Comparison of ENCODE assay signal across 11 cellular contexts in genomic region chr2:37456479-37456878, GRCh38.
DNase-seq lines count a peak whose midpoint lies in the region; ATAC-seq, FAIRE-seq and TF ChIP-seq lines count a peak whose summit lies in the region.
"Had no signal": no experiment of that assay in that cellular context is flagged by ENCODE, and none has a peak within 500 bp of the region (broad histone marks: within the 10 kb centered on the region; RNA-seq: fewer than 3 reads in every experiment).

No MANE protein-coding gene starts in this region.

- ATAC-seq in natural killer cell, result peak; percentile 54 to 79 (median 59)
- ATAC-seq in GM21381 (IDR thresholded peaks at IDR 0.05; ENCODE audit: unreplicated experiment), result no peak

- H4K20me1 ChIP-seq in OCI-LY7 (ENCODE audit: insufficient read depth, low read length), result no peaks in the 10 kb centered on the region

- DNase-seq in GM12891 (ENCODE audit: insufficient read length, low spot score), result no peak
- DNase-seq in OCI-LY7 (ENCODE audit: low spot score), result peak; percentile 51
- peak; percentile 63 for DNase-seq in activated naive CD4-positive, alpha-beta T cell treated with anti-CD3 and anti-CD28 coated beads, Interleukin-2, amount 10 ng/mL, durations not matched to agents 7 days and 5 days
- DNase-seq in natural killer cell, result no peak
- no peak for DNase-seq in kidney tubule cell (ENCODE audit: low spot score)
- DNase-seq in mesenteric fat pad (ENCODE audit: low spot score), result no peak
- no peak for DNase-seq in Calu3
- DNase-seq: heart left ventricle, SW 1271 had no signal

- FAIRE-seq in GM12891 (lab: Jason Lieb, UNC), result peak; percentile 76

- TF ChIP-seq CTCF in OCI-LY7 (conservative IDR thresholded peaks at IDR 0.05; ENCODE audit: low read length) (no peak), natural killer cell (IDR thresholded peaks at IDR 0.05) (no peak), Calu3 (IDR thresholded peaks at IDR 0.05; ENCODE audit: unreplicated experiment) (no peak)

- no peak overlapping the region for H3K4me3 ChIP-seq in OCI-LY7 (ENCODE audit: low read depth, low read length, poor library complexity, severe bottlenecking)
- H3K4me3 ChIP-seq: heart left ventricle had no signal

- H3K9me3 ChIP-seq in OCI-LY7 (ENCODE audit: low read length), result no peaks in the 10 kb centered on the region
- H3K9me3 ChIP-seq: heart left ventricle had no signal

- CTCF ChIA-PET in OCI-LY7 (lab: Charles Lee; ENCODE audit: unreplicated experiment) (no interaction called here), Calu3 (lab: Charles Lee) (no interaction called here)
- CTCF ChIA-PET in activated naive CD4-positive, alpha-beta T cell treated with anti-CD3 and anti-CD28 coated beads, Interleukin-2, amount 10 ng/mL, durations not matched to agents 7 days and 5 days (lab: Charles Lee), result no interaction called here

- peaks cover 4% of the 10 kb centered on the region for H3K27me3 Mint-ChIP-seq in activated naive CD4-positive, alpha-beta T cell treated with anti-CD3 and anti-CD28 coated beads, Interleukin-2, amount 10 ng/mL, durations not matched to agents 7 days and 5 days
- H3K27me3 Mint-ChIP-seq in natural killer cell (ENCODE audit: low read depth in 2 of 2), result no peaks in the 10 kb centered on the region
- no peaks in the 10 kb centered on the region for H3K27me3 Mint-ChIP-seq in Calu3 (ENCODE audit: unreplicated experiment)

- no peak overlapping the region for H3K4me2 ChIP-seq in OCI-LY7 (ENCODE audit: low read length)

- H3K4me1 Mint-ChIP-seq in activated naive CD4-positive, alpha-beta T cell treated with anti-CD3 and anti-CD28 coated beads, Interleukin-2, amount 10 ng/mL, durations not matched to agents 7 days and 5 days, result peaks cover 38% of the 10 kb centered on the region
- H3K4me1 Mint-ChIP-seq in natural killer cell, result peaks cover 72 to 79% of the 10 kb centered on the region in 2 donors
- no peaks in the 10 kb centered on the region for H3K4me1 Mint-ChIP-seq in Calu3 (ENCODE audit: low read depth, unreplicated experiment)

- H3K4me3 Mint-ChIP-seq in activated naive CD4-positive, alpha-beta T cell treated with anti-CD3 and anti-CD28 coated beads, Interleukin-2, amount 10 ng/mL, durations not matched to agents 7 days and 5 days, result no peak overlapping the region
- H3K4me3 Mint-ChIP-seq in natural killer cell, result peak overlapping the region; percentile 53
- H3K4me3 Mint-ChIP-seq in Calu3 (ENCODE audit: low read depth, unreplicated experiment), result no peak overlapping the region
- H3K4me3 Mint-ChIP-seq: neural crest cell had no signal

- peaks cover 18% of the 10 kb centered on the region for H3K36me3 Mint-ChIP-seq in activated naive CD4-positive, alpha-beta T cell treated with anti-CD3 and anti-CD28 coated beads, Interleukin-2, amount 10 ng/mL, durations not matched to agents 7 days and 5 days
- H3K36me3 Mint-ChIP-seq in natural killer cell, result peaks cover 14% of the 10 kb centered on the region
- H3K36me3 Mint-ChIP-seq in Calu3 (ENCODE audit: insufficient read depth, unreplicated experiment), result no peaks in the 10 kb centered on the region

- no peaks in the 10 kb centered on the region for H3K79me2 ChIP-seq in OCI-LY7 (ENCODE audit: insufficient read depth, low read depth, low read length)

- H3K36me3 ChIP-seq in OCI-LY7 (ENCODE audit: insufficient read depth, low read length), result no peaks in the 10 kb centered on the region
- H3K36me3 ChIP-seq: heart left ventricle had no signal

- no peak overlapping the region for H3K27ac ChIP-seq in OCI-LY7 (ENCODE audit: low read depth, low read length, poor library complexity, severe bottlenecking)

- no peak for TF ChIP-seq POLR2A in GM12891 (IDR thresholded peaks at IDR 0.05; ENCODE audit: low read depth, low read length)

- peak overlapping the region; percentile 54 for H2AFZ ChIP-seq in OCI-LY7 (ENCODE audit: low read length)

- intact Hi-C loops in OCI-LY7 (cut with micrococcal nuclease; ENCODE audit: unreplicated experiment), result no loop called here
- intact Hi-C loops in natural killer cell (cut with micrococcal nuclease), result no loop called here
- intact Hi-C loops in Calu3 (cut with micrococcal nuclease; ENCODE audit: unreplicated experiment), result no loop called here

- H3K9me3 Mint-ChIP-seq in activated naive CD4-positive, alpha-beta T cell treated with anti-CD3 and anti-CD28 coated beads, Interleukin-2, amount 10 ng/mL, durations not matched to agents 7 days and 5 days, result peaks cover 18% of the 10 kb centered on the region
- peaks cover 3 to 5% of the 10 kb centered on the region in 2 donors for H3K9me3 Mint-ChIP-seq in natural killer cell
- H3K9me3 Mint-ChIP-seq in Calu3 (ENCODE audit: low read depth, unreplicated experiment), result no peaks in the 10 kb centered on the region
- H3K9me3 Mint-ChIP-seq: neural crest cell had no signal

- H3K9me2 ChIP-seq in OCI-LY7 (ENCODE audit: insufficient read depth, low read length), result no peaks in the 10 kb centered on the region

- BruUV-seq in OCI-LY7 (replicated peaks; lab: Mats Ljungman, UMichigan) (no TSS peak), Calu3 (replicated peaks; lab: Mats Ljungman, UMichigan) (no TSS peak)

- H3K27ac Mint-ChIP-seq in activated naive CD4-positive, alpha-beta T cell treated with anti-CD3 and anti-CD28 coated beads, Interleukin-2, amount 10 ng/mL, durations not matched to agents 7 days and 5 days, result peak overlapping the region; percentile 43
- H3K27ac Mint-ChIP-seq in natural killer cell (peak overlapping the region; percentile 82 to 90), Calu3 (ENCODE audit: unreplicated experiment) (no peak overlapping the region)

- peaks cover 6% of the 10 kb centered on the region for H3K4me1 ChIP-seq in OCI-LY7 (ENCODE audit: insufficient read depth, low read length, poor library complexity, severe bottlenecking)

- POLR2A ChIA-PET in OCI-LY7 (lab: Charles Lee), result interaction anchor here (0.6 kb wide), 1 partner anchor 22 kb away, joined by 3 read pairs; no protein-coding TSS in a partner anchor

TF ChIP-seq in GM12891, 5 proteins besides CTCF, POLR2A, EP300 and RAD21:
- TF ChIP-seq POLR2AphosphoS5 (IDR thresholded peaks at IDR 0.05; ENCODE audit: low read depth, low read length) (no peak), PAX5 (IDR thresholded peaks at IDR 0.05; ENCODE audit: insufficient read depth, low read length, severe bottlenecking) (no peak), TAF1 (IDR thresholded peaks at IDR 0.05; ENCODE audit: low read depth, low read length) (no peak), POU2F2 (IDR thresholded peaks at IDR 0.05; ENCODE audit: low read depth, low read length) (no peak), SPI1 (IDR thresholded peaks at IDR 0.05; ENCODE audit: low read depth, low read length) (no peak)

Comparison
In these comparisons a context has a peak if more than half of its experiments do, and no peak if none do; other contexts are left out.
1. DNase-seq: peak in OCI-LY7 (single experiment) and activated naive CD4-positive, alpha-beta T cell treated with anti-CD3 and anti-CD28 coated beads, Interleukin-2, amount 10 ng/mL, durations not matched to agents 7 days and 5 days (single experiment); none in GM12891 (single experiment), natural killer cell (single experiment), kidney tubule cell (single experiment), mesenteric fat pad (single experiment) and Calu3 (single experiment).